Comparison of ENCODE assay signal across 8 cellular contexts in genomic region chr11:11931461-11932055, GRCh38.
DNase-seq lines count a peak whose midpoint lies in the region; ATAC-seq and TF ChIP-seq lines count a peak whose summit lies in the region.

No MANE protein-coding gene starts in this region.

- no peaks in the 10 kb centered on the region for H3K4me1 ChIP-seq in Loucy (ENCODE audit: insufficient read depth, low read length, poor library complexity, severe bottlenecking)

- H3K9ac ChIP-seq in Loucy (ENCODE audit: low read depth, low read length, poor library complexity, severe bottlenecking) = no peak overlapping the region
- H3K9ac ChIP-seq in SK-N-MC (ENCODE audit: insufficient read length) = no peak overlapping the region

- no peaks in the 10 kb centered on the region for H3K79me2 ChIP-seq in Loucy (ENCODE audit: insufficient read depth, low read length)

- ATAC-seq in GM21717 (IDR thresholded peaks at IDR 0.05; ENCODE audit: unreplicated experiment) (no peak), GM21390 (IDR thresholded peaks at IDR 0.05; ENCODE audit: unreplicated experiment) (no peak)

- no peaks in the 10 kb centered on the region for H3F3A ChIP-seq in Loucy (ENCODE audit: low read depth)

- H3K9me2 ChIP-seq in Loucy (replicated peaks; ENCODE audit: low read depth, low read length) = no peaks in the 10 kb centered on the region

- no peak overlapping the region for H3K27ac ChIP-seq in SK-N-MC

- H3K27me3 ChIP-seq in Loucy (ENCODE audit: insufficient read depth, low read length, poor library complexity, severe bottlenecking) = no peaks in the 10 kb centered on the region

- peak; percentile 86 for TF ChIP-seq CTCF in Loucy (conservative IDR thresholded peaks at IDR 0.05; ENCODE audit: low read length)
- TF ChIP-seq CTCF in fibroblast of mammary gland (conservative IDR thresholded peaks at IDR 0.05; ENCODE audit: control insufficient read depth, insufficient read depth, low read depth, low read length) = peak; percentile 71

- H3K9me3 ChIP-seq in Loucy (ENCODE audit: insufficient read depth, low read depth, low read length) (no peaks in the 10 kb centered on the region), SK-N-MC (ENCODE audit: low read depth, low read length) (no peaks in the 10 kb centered on the region)

- no peaks in the 10 kb centered on the region for H4K20me1 ChIP-seq in Loucy (ENCODE audit: insufficient read depth, low read length, poor library complexity, severe bottlenecking)

- peak; percentile 18 for DNase-seq in NOMO-1 treated with DMSO at 0.1 percent for 48 hours (lab: John Stamatoyannopoulos, UW; ENCODE audit: unreplicated experiment)
- no peak for DNase-seq in NOMO-1 treated with dmso at 0.1 percent for 144 hours (lab: John Stamatoyannopoulos, UW; ENCODE audit: unreplicated experiment)
- peak; percentile 37 for DNase-seq in SK-N-MC (ENCODE audit: low read depth, low spot score)
- peak; percentile 81 for DNase-seq in fibroblast of mammary gland (ENCODE audit: low read depth)
- DNase-seq in non-pigmented ciliary epithelial cell (ENCODE audit: low read depth) = peak; percentile 37

- no peak overlapping the region for H3K4me2 ChIP-seq in Loucy (ENCODE audit: low read depth, low read length, poor library complexity, severe bottlenecking)

- H3K4me3 ChIP-seq in Loucy (ENCODE audit: low read length, poor library complexity, severe bottlenecking) (no peak overlapping the region), SK-N-MC (no peak overlapping the region), fibroblast of mammary gland (ENCODE audit: control insufficient read depth, low read depth, low read length) (no peak overlapping the region)

- peaks cover 47% of the 10 kb centered on the region; the same call in 1 of the 2 replicates for H3K36me3 ChIP-seq in Loucy (ENCODE audit: insufficient read depth, low read length)
- peaks cover 43% of the 10 kb centered on the region for H3K36me3 ChIP-seq in SK-N-MC (ENCODE audit: insufficient read depth, low read length)

- H2AFZ ChIP-seq in Loucy (ENCODE audit: low read length) = no peak overlapping the region
